In the genomic region with DNA sequence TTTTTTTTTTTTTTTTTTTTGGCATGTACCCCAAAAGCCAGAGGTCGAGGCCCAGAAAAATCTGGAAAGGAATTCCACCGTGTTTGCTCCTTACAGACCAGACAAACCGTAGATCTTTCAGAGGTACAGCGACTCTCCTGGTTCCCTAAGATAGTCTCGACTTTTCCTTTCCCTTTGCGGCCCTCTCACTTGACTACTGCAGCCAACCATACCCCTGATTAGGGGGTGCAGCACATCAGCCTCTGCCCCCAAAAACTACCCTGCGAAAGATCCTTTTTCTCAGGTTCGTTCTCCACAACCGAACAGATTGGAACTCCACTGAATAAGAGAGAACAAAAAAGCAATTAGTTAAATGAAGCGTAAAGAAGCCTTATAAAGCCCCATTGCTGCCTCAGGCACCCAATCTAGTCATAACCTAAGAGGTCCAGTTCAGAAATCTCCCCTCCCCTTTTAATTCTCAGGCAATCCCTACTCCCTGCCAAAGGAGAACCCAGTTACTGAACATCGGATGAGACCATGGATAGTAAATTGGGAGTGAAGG, we compare ENCODE assay signal across 8 cellular contexts. TPM values are rescaled to one million over a fixed set of nuclear protein-coding genes. Genes with fewer than 3 reads are reported as not detected.
DNase-seq lines count a peak whose midpoint lies in the region; ATAC-seq, FAIRE-seq and TF ChIP-seq lines count a peak whose summit lies in the region.

No MANE protein-coding gene starts in this region.

- peak overlapping the region; percentile 61 for H3K4me3 ChIP-seq in HUES48 (ENCODE audit: low read depth, low read length)
- peak overlapping the region; percentile 63 for H3K4me3 ChIP-seq in bronchial epithelial cell (ENCODE audit: low read depth, low read length)
- peak overlapping the region; percentile 86 to 99 for H3K4me3 ChIP-seq in aorta (ENCODE audit: low read length in 2 of 2)

- intact Hi-C loops in aorta (cut with DNase I), result no loop called here

- H3K27ac ChIP-seq in HUES48 (ENCODE audit: low read depth, low read length) (no peak overlapping the region), aorta (ENCODE audit: low read depth in 1 of 2, low read length in 2 of 2) (peak overlapping the region in 1 of 2 donors; percentile 48)

- no peak for FAIRE-seq in bronchial epithelial cell (lab: Jason Lieb, UNC)

- peaks cover 14% of the 10 kb centered on the region; the same call in 1 of the 2 replicates for H3K4me1 ChIP-seq in HUES48 (ENCODE audit: control insufficient read depth, insufficient read depth, low read length)
- H3K4me1 ChIP-seq in aorta (ENCODE audit: control insufficient read depth in 1 of 2, insufficient read depth in 2 of 2, low read length in 2 of 2), result peaks cover 4 to 10% of the 10 kb centered on the region in 2 donors

- DNase-seq in activated T-cell treated with anti-CD3 and anti-CD28 coated beads, Interleukin-2, amount 50 U/mL, for 4 hours, result no peak
- no peak for DNase-seq in activated T-cell treated with anti-CD3 and anti-CD28 coated beads for 4 hours
- DNase-seq in bronchial epithelial cell (ENCODE audit: low read depth), result peak; percentile 15
- DNase-seq in memory B cell (ENCODE audit: low spot score in 2 of 2), result no peak
- no peak for DNase-seq in aorta
- DNase-seq in GF-D8 (lab: John Stamatoyannopoulos, UW), result no peak
- no peak for DNase-seq in stimulated activated CD4-positive, alpha-beta T cell treated with anti-CD3 and anti-CD28 coated beads, Interleukin-4, amount 100 ng/mL, for 1 hour

- H3K4me3 Mint-ChIP-seq in activated T-cell treated with anti-CD3 and anti-CD28 coated beads, Interleukin-2, amount 50 U/mL, for 4 hours, result peak overlapping the region; percentile 78
- peak overlapping the region; percentile 87 for H3K4me3 Mint-ChIP-seq in memory B cell

- no peaks in the 10 kb centered on the region for H3K9me3 Mint-ChIP-seq in activated T-cell treated with anti-CD3 and anti-CD28 coated beads, Interleukin-2, amount 50 U/mL, for 4 hours
- H3K9me3 Mint-ChIP-seq in memory B cell, result no peaks in the 10 kb centered on the region

- peaks cover 5% of the 10 kb centered on the region for H3K36me3 Mint-ChIP-seq in activated T-cell treated with anti-CD3 and anti-CD28 coated beads, Interleukin-2, amount 50 U/mL, for 4 hours (ENCODE audit: insufficient read depth)
- peaks cover 2% of the 10 kb centered on the region for H3K36me3 Mint-ChIP-seq in memory B cell

- ATAC-seq in activated T-cell treated with anti-CD3 and anti-CD28 coated beads, Interleukin-2, amount 50 U/mL, for 4 hours, result no peak
- peak; percentile 1 for ATAC-seq in memory B cell (ENCODE audit: low read depth)
- ATAC-seq in aorta (ENCODE audit: low FRiP score), result peak; percentile 31

- 37 to 38% methylated on average over 11 of the region's 11 CpGs for WGBS in aorta, 2 donors

- H3K27me3 ChIP-seq in HUES48 (ENCODE audit: control insufficient read depth, insufficient read depth, low read length) (no peaks in the 10 kb centered on the region), bronchial epithelial cell (ENCODE audit: control insufficient read depth, insufficient read depth, low read length) (no peaks in the 10 kb centered on the region), aorta (ENCODE audit: control insufficient read depth in 1 of 2, insufficient read depth in 2 of 2, low read length in 1 of 2) (no peaks in the 10 kb centered on the region)

- H3K27me3 Mint-ChIP-seq in activated T-cell treated with anti-CD3 and anti-CD28 coated beads, Interleukin-2, amount 50 U/mL, for 4 hours (ENCODE audit: low read depth), result no peaks in the 10 kb centered on the region
- no peaks in the 10 kb centered on the region for H3K27me3 Mint-ChIP-seq in memory B cell

- H3K4me1 Mint-ChIP-seq in activated T-cell treated with anti-CD3 and anti-CD28 coated beads, Interleukin-2, amount 50 U/mL, for 4 hours (ENCODE audit: low read depth), result peaks cover 31% of the 10 kb centered on the region
- peaks cover 37% of the 10 kb centered on the region for H3K4me1 Mint-ChIP-seq in memory B cell

- no peak overlapping the region for H3K9ac ChIP-seq in HUES48 (ENCODE audit: low read depth, low read length)

- no peak for TF ChIP-seq CTCF in bronchial epithelial cell (IDR thresholded peaks at IDR 0.05; ENCODE audit: insufficient read depth, low read length, severe bottlenecking)

- H3K36me3 ChIP-seq in HUES48 (ENCODE audit: control insufficient read depth, insufficient read depth, low read length) (0 out of 2 replicates have a peak, but pooled peaks cover 3% of the 10 kb centered on the region), bronchial epithelial cell (ENCODE audit: control insufficient read depth, insufficient read depth, low read length) (no peaks in the 10 kb centered on the region), aorta (ENCODE audit: control insufficient read depth in 1 of 2, insufficient read depth in 2 of 2, low read length in 1 of 2) (no peaks in the 10 kb centered on the region)

- H3K27ac Mint-ChIP-seq in memory B cell, result peak overlapping the region; percentile 93

- no peaks in the 10 kb centered on the region for H3K9me3 ChIP-seq in HUES48 (ENCODE audit: control insufficient read depth, insufficient read depth, low read length)
- no peaks in the 10 kb centered on the region for H3K9me3 ChIP-seq in aorta (ENCODE audit: control insufficient read depth, low read length)

RNA-seq across cellular contexts. Expression of a gene that starts 0.4 kb away (rescaled TPM):
- total RNA-seq in activated T-cell treated with anti-CD3 and anti-CD28 coated beads, Interleukin-2, amount 50 U/mL, for 4 hours, result under 1 TPM; 0.18 to 0.82 (median 0.48) TPM
- total RNA-seq in bronchial epithelial cell, result 0.26 and 0.38 TPM in 2 replicates
- total RNA-seq in aorta, result 10 to 100 TPM in 1 of 2 donors, 1 to 10 TPM in 1; 8.3 to 10.6 TPM
- 1 to 10 TPM; 3.1 to 3.4 TPM for polyA plus RNA-seq in aorta

RNA-seq across cellular contexts. Expression of a gene that starts 23.2 kb away (rescaled TPM):
- total RNA-seq in activated T-cell treated with anti-CD3 and anti-CD28 coated beads, Interleukin-2, amount 50 U/mL, for 4 hours, result 10 to 100 TPM; 59.8 to 66.1 (median 62.6) TPM
- total RNA-seq in bronchial epithelial cell, result 68.9 and 102 TPM in 2 replicates
- total RNA-seq in aorta, result 100 to 1,000 TPM in 1 of 2 donors, 10 to 100 TPM in 1; 98.6 to 101 TPM
- polyA plus RNA-seq in aorta, result 10 to 100 TPM; 35.1 to 37.3 TPM

RNA-seq across cellular contexts. Expression of a gene that starts 58.1 kb away (rescaled TPM):
- total RNA-seq in activated T-cell treated with anti-CD3 and anti-CD28 coated beads, Interleukin-2, amount 50 U/mL, for 4 hours, result 10 to 100 TPM in 1 of 3 donors, 1 to 10 TPM in 2; 9.6 to 10.9 (median 10.0) TPM
- total RNA-seq in bronchial epithelial cell, result 11.8 and 14.5 TPM in 2 replicates
- total RNA-seq in aorta, result 10 to 100 TPM; 18.8 to 21.0 TPM
- polyA plus RNA-seq in aorta, result 1 to 10 TPM; 5.1 to 7.1 TPM

Comparison
In these comparisons a context has a peak if more than half of its experiments do, and no peak if none do; other contexts are left out.
1. ATAC-seq: peak in memory B cell (single experiment) and aorta (single experiment); none in activated T-cell treated with anti-CD3 and anti-CD28 coated beads, Interleukin-2, amount 50 U/mL, for 4 hours (0 of 2).
2. Peak in every context shown above with its lines, with median percentiles within 50 percentile points of each other: H3K4me3 ChIP-seq.